Comparison of ENCODE assay signal across 13 cellular contexts in the genomic region with DNA sequence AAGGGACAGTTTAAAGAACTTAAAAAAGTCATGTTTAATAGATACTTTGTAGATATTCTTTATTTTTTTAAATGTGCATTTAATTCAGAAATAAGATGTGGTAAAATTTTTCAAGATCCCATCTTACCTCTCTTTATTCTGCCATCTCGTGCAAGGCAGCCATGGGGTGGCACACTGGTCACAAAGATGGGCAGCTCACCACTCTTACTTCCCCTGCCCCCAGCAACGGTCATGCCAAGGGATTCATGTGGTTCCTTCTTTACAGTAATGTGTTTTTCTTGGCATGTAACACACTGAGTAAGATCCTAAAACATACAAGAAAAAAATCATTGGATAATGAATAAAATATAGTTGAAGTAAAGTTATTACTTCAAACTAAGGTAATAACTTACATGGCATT.
DNase-seq lines count a peak whose midpoint lies in the region; ATAC-seq and TF ChIP-seq lines count a peak whose summit lies in the region.
"Had no signal": no experiment of that assay in that cellular context is flagged by ENCODE, and none has a peak within 500 bp of the region (broad histone marks: within the 10 kb centered on the region; RNA-seq: fewer than 3 reads in every experiment).

No MANE protein-coding gene starts in this region.

- H3K36me3 ChIP-seq in A673 (ENCODE audit: insufficient read depth, low read length, poor library complexity, severe bottlenecking) (peaks cover 5% of the 10 kb centered on the region), GM23248 (ENCODE audit: low read depth) (no peaks in the 10 kb centered on the region), adipocyte (ENCODE audit: control insufficient read depth, insufficient read depth, low read length, severe bottlenecking) (peaks cover 10% of the 10 kb centered on the region)

- no peak overlapping the region for H3K4me3 ChIP-seq in A673 (ENCODE audit: low read depth, low read length, poor library complexity, severe bottlenecking)
- H3K4me3 ChIP-seq in GM23248 = no peak overlapping the region
- no peak overlapping the region for H3K4me3 ChIP-seq in adipocyte (ENCODE audit: low read length)

- H3K27me3 ChIP-seq in A673 (replicated peaks; ENCODE audit: insufficient read depth, low read depth, low read length, poor library complexity) (no peaks in the 10 kb centered on the region), GM23248 (replicated peaks; ENCODE audit: insufficient read depth) (no peaks in the 10 kb centered on the region), adipocyte (replicated peaks; ENCODE audit: control insufficient read depth, insufficient read depth, low read length) (no peaks in the 10 kb centered on the region)

- H3K79me2 ChIP-seq in GM23248 (ENCODE audit: insufficient read depth) = no peaks in the 10 kb centered on the region

- H3K9me2 ChIP-seq in GM23248 (ENCODE audit: insufficient read depth) = no peaks in the 10 kb centered on the region

- H3K9ac ChIP-seq in GM23248 (no peak overlapping the region), adipocyte (ENCODE audit: low read length) (no peak overlapping the region)

- H3K36me3 Mint-ChIP-seq in activated CD4-positive, alpha-beta T cell treated with anti-CD3 and anti-CD28 coated beads, Interleukin-2, amount 10 ng/mL, durations not matched to agents 7 days and 5 days (ENCODE audit: low read depth) = peaks cover 25% of the 10 kb centered on the region

- H3K27ac ChIP-seq in A673 (ENCODE audit: low read depth, low read length, poor library complexity, severe bottlenecking) (no peak overlapping the region), GM23248 (no peak overlapping the region)
- H3K27ac ChIP-seq: C4-2B, HL-60 had no signal

- intact Hi-C loops in A673 (cut with micrococcal nuclease; ENCODE audit: unreplicated experiment) = no loop called here

- H4K20me1 ChIP-seq in GM23248 (ENCODE audit: insufficient read depth) = no peaks in the 10 kb centered on the region

- H2AFZ ChIP-seq in GM23248 = no peak overlapping the region

- ATAC-seq in GM21619 (IDR thresholded peaks at IDR 0.05; ENCODE audit: unreplicated experiment) = no peak

- H3K27ac Mint-ChIP-seq in activated CD4-positive, alpha-beta T cell treated with anti-CD3 and anti-CD28 coated beads, Interleukin-2, amount 10 ng/mL, durations not matched to agents 7 days and 5 days = no peak overlapping the region

- H3K4me1 ChIP-seq in A673 (ENCODE audit: insufficient read depth, low read length, poor library complexity, severe bottlenecking) (no peaks in the 10 kb centered on the region), GM23248 (ENCODE audit: insufficient read depth) (peaks cover 4% of the 10 kb centered on the region; the same call in 1 of the 2 replicates), adipocyte (ENCODE audit: control insufficient read depth, insufficient read depth, low read length) (no peaks in the 10 kb centered on the region)

- no peaks in the 10 kb centered on the region for H3F3A ChIP-seq in GM23248 (ENCODE audit: insufficient read depth)

- TF ChIP-seq CTCF in A673 (conservative IDR thresholded peaks at IDR 0.05; ENCODE audit: low read depth, low read length) = 0 out of 2 replicates have a peak, but pooled peaks have one; percentile 17

- H3K27me3 Mint-ChIP-seq in activated CD4-positive, alpha-beta T cell treated with anti-CD3 and anti-CD28 coated beads, Interleukin-2, amount 10 ng/mL, durations not matched to agents 7 days and 5 days = no peaks in the 10 kb centered on the region
- H3K27me3 Mint-ChIP-seq: central memory CD8-positive, alpha-beta T cell had no signal

- H3K9me3 Mint-ChIP-seq in activated CD4-positive, alpha-beta T cell treated with anti-CD3 and anti-CD28 coated beads, Interleukin-2, amount 10 ng/mL, durations not matched to agents 7 days and 5 days = no peaks in the 10 kb centered on the region
- H3K9me3 Mint-ChIP-seq: central memory CD8-positive, alpha-beta T cell had no signal

- POLR2A ChIA-PET in A673 (lab: Charles Lee; ENCODE audit: low non-redundant PET) = no interaction called here
- POLR2A ChIA-PET in activated CD4-positive, alpha-beta T cell treated with anti-CD3 and anti-CD28 coated beads, Interleukin-2, amount 10 ng/mL, durations not matched to agents 7 days and 5 days (lab: Charles Lee) = no interaction called here

- peaks cover 8% of the 10 kb centered on the region for H3K4me1 Mint-ChIP-seq in activated CD4-positive, alpha-beta T cell treated with anti-CD3 and anti-CD28 coated beads, Interleukin-2, amount 10 ng/mL, durations not matched to agents 7 days and 5 days

- CTCF ChIA-PET in A673 (lab: Charles Lee) = no interaction called here
- CTCF ChIA-PET in activated CD4-positive, alpha-beta T cell treated with anti-CD3 and anti-CD28 coated beads, Interleukin-2, amount 10 ng/mL, durations not matched to agents 7 days and 5 days (lab: Charles Lee) = interaction anchor here (1.0 kb wide), 1 partner anchor 9 kb away, joined by 3 read pairs; no protein-coding TSS in a partner anchor

- in situ Hi-C loops in GM23248 (cut with MboI) = no loop called here

- H3K9me3 ChIP-seq in A673 (ENCODE audit: low read depth, low read length, poor library complexity, severe bottlenecking) = no peaks in the 10 kb centered on the region
- no peaks in the 10 kb centered on the region for H3K9me3 ChIP-seq in GM23248 (ENCODE audit: low read depth)
- H3K9me3 ChIP-seq in adipocyte (ENCODE audit: control insufficient read depth, low read length) = no peaks in the 10 kb centered on the region

- no peak overlapping the region for H3K4me3 Mint-ChIP-seq in activated CD4-positive, alpha-beta T cell treated with anti-CD3 and anti-CD28 coated beads, Interleukin-2, amount 10 ng/mL, durations not matched to agents 7 days and 5 days
- H3K4me3 Mint-ChIP-seq: central memory CD8-positive, alpha-beta T cell had no signal

- H3K4me2 ChIP-seq in GM23248 (ENCODE audit: unreplicated experiment) = no peak overlapping the region

- 85 to 91% methylated on average over 2 of the region's 2 CpGs for WGBS in GM23248 (ENCODE audit: low coverage in 1 of 2, low lambda C conversion rate in 2 of 2, missing lambda C conversion rate in 2 of 2), 2 experiments

- BruUV-seq in A673 (replicated peaks; lab: Mats Ljungman, UMichigan) = no TSS peak

- no peak for DNase-seq in A673 (ENCODE audit: low spot score)
- peak; percentile 58 for DNase-seq in GM23248
- peak; percentile 35 for DNase-seq in adipocyte (ENCODE audit: low read depth)
- peak; percentile 66 for DNase-seq in glomerular visceral epithelial cell (ENCODE audit: extremely low spot score)
- no peak for DNase-seq in activated CD4-positive, alpha-beta T cell treated with anti-CD3 and anti-CD28 coated beads, Interleukin-2, amount 10 ng/mL, durations not matched to agents 7 days and 5 days
- no peak for DNase-seq in stimulated activated CD4-positive, alpha-beta T cell treated with anti-CD3 and anti-CD28 coated beads, Interleukin-15, amount 100 ng/mL, for 24 hours
- DNase-seq in stimulated activated CD4-positive, alpha-beta T cell treated with anti-CD3 and anti-CD28 coated beads, Interleukin-2, amount 100 ng/mL, for 48 hours = no peak
- DNase-seq: activated T-cell treated with anti-CD3 and anti-CD28 coated beads, Interleukin-2, amount 50 U/mL, for 1 hour; NCI-H187 had no signal

Comparison
In these comparisons a context has a peak if more than half of its experiments do, and no peak if none do; other contexts are left out.
1. DNase-seq: peak in GM23248 (single experiment), adipocyte (single experiment) and glomerular visceral epithelial cell (single experiment); none in A673 (single experiment), activated CD4-positive, alpha-beta T cell treated with anti-CD3 and anti-CD28 coated beads, Interleukin-2, amount 10 ng/mL, durations not matched to agents 7 days and 5 days (single experiment), stimulated activated CD4-positive, alpha-beta T cell treated with anti-CD3 and anti-CD28 coated beads, Interleukin-15, amount 100 ng/mL, for 24 hours (single experiment) and stimulated activated CD4-positive, alpha-beta T cell treated with anti-CD3 and anti-CD28 coated beads, Interleukin-2, amount 100 ng/mL, for 48 hours (0 of 2).